ENCODE assay signal across 12 cellular contexts in genomic region chr19:49408816-49409440, GRCh38. TPM values are rescaled to one million over a fixed set of nuclear protein-coding genes. Genes with fewer than 3 reads are reported as not detected.
DNase-seq lines count a peak whose midpoint lies in the region; ATAC-seq, FAIRE-seq and TF ChIP-seq lines count a peak whose summit lies in the region.
"Had no signal": no experiment of that assay in that cellular context is flagged by ENCODE, and none has a peak within 500 bp of the region (broad histone marks: within the 10 kb centered on the region; RNA-seq: fewer than 3 reads in every experiment).

No MANE protein-coding gene starts in this region.

- peak overlapping the region; percentile 35 to 75; a peak in 3 of 4 replicates for H3K9ac ChIP-seq in K562 (ENCODE audit: insufficient read depth in 1 of 2, low read depth in 2 of 2, low read length in 2 of 2)

- H3K4me3 Mint-ChIP-seq in activated naive CD4-positive, alpha-beta T cell treated with anti-CD3 and anti-CD28 coated beads, Interleukin-2, amount 10 ng/mL, durations not matched to agents 7 days and 5 days, result peak overlapping the region; percentile 50
- H3K4me3 Mint-ChIP-seq in stimulated activated naive CD8-positive, alpha-beta T cell treated with anti-CD3 and anti-CD28 coated beads, Interleukin-15, amount 100 ng/mL, for 72 hours, result peak overlapping the region; percentile 58
- H3K4me3 Mint-ChIP-seq: endodermal cell had no signal

- WGBS in K562 (ENCODE audit: insufficient coverage, low coverage, missing lambda C conversion rate), result 46% methylated on average over 8 of the region's 8 CpGs

- POLR2A ChIA-PET in K562 (lab: Yijun Ruan, JAX), result interaction anchor here (0.6 to 2.1 kb wide), 4 partner anchors 9 to 164 kb away, joined by 3 to 14 read pairs (median 4); partner anchors contain the start of gene GFY

- TF ChIP-seq EP300 in K562 (IDR thresholded peaks at IDR 0.05; ENCODE audit: low read length), result no peak

- no peaks in the 10 kb centered on the region for H3K9me1 ChIP-seq in K562 (ENCODE audit: control insufficient read depth, insufficient read depth, low read length)

- no peaks in the 10 kb centered on the region for H3K36me3 Mint-ChIP-seq in activated naive CD4-positive, alpha-beta T cell treated with anti-CD3 and anti-CD28 coated beads, Interleukin-2, amount 10 ng/mL, durations not matched to agents 7 days and 5 days

- no peak for DNase-seq in activated naive CD4-positive, alpha-beta T cell treated with anti-CD3 and anti-CD28 coated beads, Interleukin-2, amount 10 ng/mL, durations not matched to agents 7 days and 5 days
- no peak for DNase-seq in activated naive CD4-positive, alpha-beta T cell treated with Interleukin-2 at 50 U/mL for 16 hours
- DNase-seq in NCI-H226, result peak; percentile 18
- DNase-seq in K562 (ENCODE audit: extremely low read depth in 1 of 4, low spot score in 3 of 4), result peak in 2 of 4 experiments; percentile 46 to 57
- no peak for DNase-seq in stimulated activated naive CD8-positive, alpha-beta T cell treated with anti-CD3 and anti-CD28 coated beads, Interleukin-15, amount 100 ng/mL, for 72 hours
- DNase-seq: endodermal cell, NCI-H774, spleen had no signal

- BruUV-seq in K562 (replicated peaks; lab: Mats Ljungman, UMichigan), result no TSS peak

- no peaks in the 10 kb centered on the region for H3K9me3 ChIP-seq in K562 (replicated peaks; ENCODE audit: control insufficient read depth, insufficient read depth, low read depth, low read length)
- H3K9me3 ChIP-seq: spleen had no signal

- CTCF ChIA-PET in activated naive CD4-positive, alpha-beta T cell treated with anti-CD3 and anti-CD28 coated beads, Interleukin-2, amount 10 ng/mL, durations not matched to agents 7 days and 5 days (lab: Charles Lee), result interaction anchor here (0.9 to 2.1 kb wide), 4 partner anchors 12 to 65 kb away, joined by 3 to 8 read pairs (median 6); no protein-coding TSS in a partner anchor
- CTCF ChIA-PET in K562 (lab: Yijun Ruan, JAX; ENCODE audit: low intra/inter-chr PET ratio), result no interaction called here

- peaks cover 73% of the 10 kb centered on the region for H3K4me1 Mint-ChIP-seq in activated naive CD4-positive, alpha-beta T cell treated with anti-CD3 and anti-CD28 coated beads, Interleukin-2, amount 10 ng/mL, durations not matched to agents 7 days and 5 days
- H3K4me1 Mint-ChIP-seq in stimulated activated naive CD8-positive, alpha-beta T cell treated with anti-CD3 and anti-CD28 coated beads, Interleukin-15, amount 100 ng/mL, for 72 hours, result peaks cover 49% of the 10 kb centered on the region

- H3K4me3 ChIP-seq in K562, result no peak overlapping the region

- intact Hi-C loops in K562 (cut with micrococcal nuclease), result no loop called here

- no peaks in the 10 kb centered on the region for H3K9me3 Mint-ChIP-seq in activated naive CD4-positive, alpha-beta T cell treated with anti-CD3 and anti-CD28 coated beads, Interleukin-2, amount 10 ng/mL, durations not matched to agents 7 days and 5 days
- H3K9me3 Mint-ChIP-seq in stimulated activated naive CD8-positive, alpha-beta T cell treated with anti-CD3 and anti-CD28 coated beads, Interleukin-15, amount 100 ng/mL, for 72 hours, result no peaks in the 10 kb centered on the region
- H3K9me3 Mint-ChIP-seq: endodermal cell had no signal

- H3K27ac ChIP-seq in K562 (ENCODE audit: extremely low read depth, low read depth, low read length), result peak overlapping the region; percentile 54

- peaks cover 28 to 40% of the 10 kb centered on the region in 2 experiments for H3K4me1 ChIP-seq in K562 (replicated peaks in 1 of 2; ENCODE audit: control insufficient read depth in 2 of 2, insufficient read depth in 2 of 2, low read length in 2 of 2)

- peak overlapping the region; percentile 84 for H3K27ac Mint-ChIP-seq in activated naive CD4-positive, alpha-beta T cell treated with anti-CD3 and anti-CD28 coated beads, Interleukin-2, amount 10 ng/mL, durations not matched to agents 7 days and 5 days
- H3K27ac Mint-ChIP-seq in stimulated activated naive CD8-positive, alpha-beta T cell treated with anti-CD3 and anti-CD28 coated beads, Interleukin-15, amount 100 ng/mL, for 72 hours, result peak overlapping the region; percentile 90 to 92
- H3K27ac Mint-ChIP-seq: endodermal cell had no signal

- H3K27me3 ChIP-seq in K562 (ENCODE audit: control insufficient read depth in 2 of 2, insufficient read depth in 2 of 2, low read length in 2 of 2), result no peaks in the 10 kb centered on the region
- H3K27me3 ChIP-seq: spleen had no signal

- peaks cover 28% of the 10 kb centered on the region for H3K27me3 Mint-ChIP-seq in activated naive CD4-positive, alpha-beta T cell treated with anti-CD3 and anti-CD28 coated beads, Interleukin-2, amount 10 ng/mL, durations not matched to agents 7 days and 5 days
- no peaks in the 10 kb centered on the region for H3K27me3 Mint-ChIP-seq in stimulated activated naive CD8-positive, alpha-beta T cell treated with anti-CD3 and anti-CD28 coated beads, Interleukin-15, amount 100 ng/mL, for 72 hours

- no peaks in the 10 kb centered on the region for H4K20me1 ChIP-seq in K562 (replicated peaks; ENCODE audit: control insufficient read depth, insufficient read depth, low read length)

- no peak for TF ChIP-seq POLR2A in K562 (conservative IDR thresholded peaks at IDR 0.05)

- ATAC-seq in K562 (peak; percentile 53), GM19397 (IDR thresholded peaks at IDR 0.05; ENCODE audit: unreplicated experiment) (no peak), HG03354 (IDR thresholded peaks at IDR 0.05; ENCODE audit: poor library complexity, severe bottlenecking, unreplicated experiment) (no peak), GM21390 (IDR thresholded peaks at IDR 0.05; ENCODE audit: unreplicated experiment) (no peak)
- ATAC-seq in stimulated activated naive CD8-positive, alpha-beta T cell treated with anti-CD3 and anti-CD28 coated beads, Interleukin-15, amount 100 ng/mL, for 72 hours, result no peak

- H3K4me2 ChIP-seq in K562 (ENCODE audit: insufficient read depth, low read length), result peak overlapping the region; percentile 33

- peak overlapping the region; percentile 78 for H2AFZ ChIP-seq in K562 (ENCODE audit: low read depth, low read length)

- in situ Hi-C loops in K562 (cut with MboI), result no loop called here

- FAIRE-seq in K562 (lab: Jason Lieb, UNC), result peak; percentile 23

- H3K36me3 ChIP-seq in K562 (ENCODE audit: control insufficient read depth, insufficient read depth, low read length), result no peaks in the 10 kb centered on the region
- H3K36me3 ChIP-seq: spleen had no signal

- TF ChIP-seq RAD21 in K562 (CRISPR knock-in tag; conservative IDR thresholded peaks at IDR 0.05 in 1 of 2, IDR thresholded peaks at IDR 0.05 in 1 of 2), result no peak

- no peak for TF ChIP-seq CTCF in K562 (IDR thresholded peaks at IDR 0.05 in 2 of 3, conservative IDR thresholded peaks at IDR 0.05 in 1 of 3; ENCODE audit: insufficient read depth in 2 of 3, low read depth in 1 of 3, low read length in 3 of 3)

- no peaks in the 10 kb centered on the region for H3K79me2 ChIP-seq in K562 (ENCODE audit: control insufficient read depth, insufficient read depth, low read length)

RNA-seq across cellular contexts. Expression of gene PTH2, which starts 14.3 kb away (rescaled TPM):
- not detected in 2 replicates for total RNA-seq in K562 (2011; cell fraction: chromatin; rRNA removed; ENCODE audit: low replicate concordance)
- not detected in 2 replicates for total RNA-seq in K562 (2011; cell fraction: nucleolus; rRNA removed)
- total RNA-seq in K562 (2011; cell fraction: nucleoplasm; rRNA removed), result not detected in 2 replicates
- total RNA-seq in K562 (2014; rRNA removed) (0.61 TPM in 1 of 2 replicates, not detected in the other), K562 (2014; rRNA removed; fragmentation: Illumina TruSeq; extraction: Trizol) (not detected in 2 replicates), K562 (2015; rRNA removed; fragmentation: Illumina TruSeq; extraction: Trizol) (not detected in 2 replicates), K562 (2021) (0.60 and 1.3 TPM in 2 replicates)
- polyA plus RNA-seq in K562 (2011; rRNA removed) (not detected in 2 replicates), K562 (2014; fragmentation: Illumina TruSeq; extraction: Trizol) (not detected in 2 replicates), K562 (2014; fragmentation: Nextera tagmentation; extraction: Ambion mirVana) (not detected), K562 (2014; rRNA removed) (not detected in 2 replicates)
- polyA plus RNA-seq in K562 (2011; cell fraction: cytosol; rRNA removed), result 0.29 and 0.64 TPM in 2 replicates
- 0.70 TPM in 1 of 2 replicates, not detected in the other for polyA plus RNA-seq in K562 (2011; cell fraction: nucleus; rRNA removed)
- 0.39 TPM in 1 of 2 replicates, not detected in the other for polyA plus RNA-seq in K562 (2012)
- polyA minus RNA-seq in K562 (2011; rRNA and poly(A)+ RNA removed), result not detected in 2 replicates
- polyA minus RNA-seq in K562 (2011; cell fraction: cytosol; rRNA and poly(A)+ RNA removed), result not detected in 2 replicates
- not detected in 2 replicates for polyA minus RNA-seq in K562 (2011; cell fraction: nucleus; rRNA and poly(A)+ RNA removed)
- total RNA-seq: endodermal cell, spleen had no signal
- polyA plus RNA-seq: adipose tissue, spleen had no signal

RNA-seq across cellular contexts. Expression of gene GFY, which starts 16.3 kb away (rescaled TPM):
- total RNA-seq in K562 (2011; cell fraction: chromatin; rRNA removed; ENCODE audit: low replicate concordance), result 1.3 and 1.6 TPM in 2 replicates
- 0.67 and 0.92 TPM in 2 replicates for total RNA-seq in K562 (2011; cell fraction: nucleolus; rRNA removed)
- 0.92 and 1.2 TPM in 2 replicates for total RNA-seq in K562 (2011; cell fraction: nucleoplasm; rRNA removed)
- total RNA-seq in K562 (2014; rRNA removed) (0.12 TPM in 1 of 2 replicates, not detected in the other), K562 (2014; rRNA removed; fragmentation: Illumina TruSeq; extraction: Trizol) (not detected in 2 replicates), K562 (2015; rRNA removed; fragmentation: Illumina TruSeq; extraction: Trizol) (0.07 TPM in 1 of 2 replicates, not detected in the other), K562 (2021) (0.11 TPM in 1 of 2 replicates, not detected in the other)
- polyA plus RNA-seq in K562 (2011; rRNA removed) (0.19 and 0.26 TPM in 2 replicates), K562 (2014; fragmentation: Illumina TruSeq; extraction: Trizol) (0.33 and 0.40 TPM in 2 replicates), K562 (2014; fragmentation: Nextera tagmentation; extraction: Ambion mirVana) (under 1 TPM in 1 of 2 experiments, not detected in 1; 0.06 TPM), K562 (2014; rRNA removed) (0.11 and 0.33 TPM in 2 replicates)
- polyA plus RNA-seq in K562 (2011; cell fraction: cytosol; rRNA removed), result 0.18 and 0.30 TPM in 2 replicates
- polyA plus RNA-seq in K562 (2011; cell fraction: nucleus; rRNA removed), result 1.8 and 2.6 TPM in 2 replicates
- polyA plus RNA-seq in K562 (2012), result 0.33 and 0.53 TPM in 2 replicates
- polyA minus RNA-seq in K562 (2011; rRNA and poly(A)+ RNA removed), result not detected in 2 replicates
- not detected in 2 replicates for polyA minus RNA-seq in K562 (2011; cell fraction: cytosol; rRNA and poly(A)+ RNA removed)
- 0.27 and 0.56 TPM in 2 replicates for polyA minus RNA-seq in K562 (2011; cell fraction: nucleus; rRNA and poly(A)+ RNA removed)
- total RNA-seq: spleen had no signal
- polyA plus RNA-seq: adipose tissue, spleen had no signal

RNA-seq across cellular contexts. Expression of gene KASH5, which starts 20.9 kb away (rescaled TPM):
- total RNA-seq in K562 (2011; cell fraction: chromatin; rRNA removed; ENCODE audit: low replicate concordance), result 0.84 and 1.3 TPM in 2 replicates
- 1.0 and 1.8 TPM in 2 replicates for total RNA-seq in K562 (2011; cell fraction: nucleolus; rRNA removed)
- 0.44 and 0.61 TPM in 2 replicates for total RNA-seq in K562 (2011; cell fraction: nucleoplasm; rRNA removed)
- total RNA-seq in K562 (2014; rRNA removed), result 0.36 and 0.78 TPM in 2 replicates
- total RNA-seq in K562 (2014; rRNA removed; fragmentation: Illumina TruSeq; extraction: Trizol), result 0.26 and 0.44 TPM in 2 replicates
- total RNA-seq in K562 (2015; rRNA removed; fragmentation: Illumina TruSeq; extraction: Trizol), result 0.07 and 0.41 TPM in 2 replicates
- total RNA-seq in K562 (2021), result 0.20 and 0.60 TPM in 2 replicates
- 0.60 and 0.70 TPM in 2 replicates for polyA plus RNA-seq in K562 (2011; rRNA removed)
- 0.54 and 1.3 TPM in 2 replicates for polyA plus RNA-seq in K562 (2011; cell fraction: cytosol; rRNA removed)
- polyA plus RNA-seq in K562 (2011; cell fraction: nucleus; rRNA removed), result 1.9 and 2.2 TPM in 2 replicates
- 0.44 and 1.5 TPM in 2 replicates for polyA plus RNA-seq in K562 (2012)
- polyA plus RNA-seq in K562 (2014; fragmentation: Illumina TruSeq; extraction: Trizol), result 0.19 and 0.31 TPM in 2 replicates
- polyA plus RNA-seq in K562 (2014; fragmentation: Nextera tagmentation; extraction: Ambion mirVana), result under 1 TPM in 1 of 2 experiments, not detected in 1; 0.13 TPM
- polyA plus RNA-seq in K562 (2014; rRNA removed), result 0.84 and 3.2 TPM in 2 replicates
- polyA minus RNA-seq in K562 (2011; rRNA and poly(A)+ RNA removed), result 0.12 and 0.14 TPM in 2 replicates
- polyA minus RNA-seq in K562 (2011; cell fraction: cytosol; rRNA and poly(A)+ RNA removed), result not detected in 2 replicates
- polyA minus RNA-seq in K562 (2011; cell fraction: nucleus; rRNA and poly(A)+ RNA removed), result not detected in 2 replicates

RNA-seq across cellular contexts. Expression of gene SLC17A7, which starts 32.4 kb away (rescaled TPM):
- 9.2 and 13.8 TPM in 2 replicates for total RNA-seq in K562 (2011; cell fraction: chromatin; rRNA removed; ENCODE audit: low replicate concordance)
- 11.8 and 13.3 TPM in 2 replicates for total RNA-seq in K562 (2011; cell fraction: nucleolus; rRNA removed)
- 16.4 and 22.1 TPM in 2 replicates for total RNA-seq in K562 (2011; cell fraction: nucleoplasm; rRNA removed)
- 2.4 and 3.2 TPM in 2 replicates for total RNA-seq in K562 (2014; rRNA removed)
- total RNA-seq in K562 (2014; rRNA removed; fragmentation: Illumina TruSeq; extraction: Trizol), result 1.1 TPM in 2 replicates
- total RNA-seq in K562 (2015; rRNA removed; fragmentation: Illumina TruSeq; extraction: Trizol), result 1.4 TPM in 2 replicates
- 9.2 and 9.9 TPM in 2 replicates for total RNA-seq in K562 (2021)
- polyA plus RNA-seq in K562 (2011; rRNA removed), result 4.8 and 7.0 TPM in 2 replicates
- 9.6 and 10.2 TPM in 2 replicates for polyA plus RNA-seq in K562 (2011; cell fraction: cytosol; rRNA removed)
- 8.6 TPM in 2 replicates for polyA plus RNA-seq in K562 (2011; cell fraction: nucleus; rRNA removed)
- 6.9 and 8.3 TPM in 2 replicates for polyA plus RNA-seq in K562 (2012)
- 12.8 and 15.7 TPM in 2 replicates for polyA plus RNA-seq in K562 (2014; fragmentation: Illumina TruSeq; extraction: Trizol)
- 1 to 10 TPM; 1.7 to 1.8 TPM for polyA plus RNA-seq in K562 (2014; fragmentation: Nextera tagmentation; extraction: Ambion mirVana)
- 5.5 and 5.7 TPM in 2 replicates for polyA plus RNA-seq in K562 (2014; rRNA removed)
- polyA minus RNA-seq in K562 (2011; rRNA and poly(A)+ RNA removed), result 4.4 and 4.6 TPM in 2 replicates
- polyA minus RNA-seq in K562 (2011; cell fraction: cytosol; rRNA and poly(A)+ RNA removed), result 3.5 and 3.8 TPM in 2 replicates
- polyA minus RNA-seq in K562 (2011; cell fraction: nucleus; rRNA and poly(A)+ RNA removed), result 1.8 and 2.4 TPM in 2 replicates

RNA-seq across cellular contexts. Expression of gene PIH1D1, which starts 42.7 kb away (rescaled TPM):
- total RNA-seq in K562 (2011; cell fraction: chromatin; rRNA removed; ENCODE audit: low replicate concordance), result 153 and 228 TPM in 2 replicates
- total RNA-seq in K562 (2011; cell fraction: nucleolus; rRNA removed), result 123 and 143 TPM in 2 replicates
- 145 and 152 TPM in 2 replicates for total RNA-seq in K562 (2011; cell fraction: nucleoplasm; rRNA removed)
- 224 and 233 TPM in 2 replicates for total RNA-seq in K562 (2014; rRNA removed)
- 102 and 112 TPM in 2 replicates for total RNA-seq in K562 (2014; rRNA removed; fragmentation: Illumina TruSeq; extraction: Trizol)
- 120 and 125 TPM in 2 replicates for total RNA-seq in K562 (2015; rRNA removed; fragmentation: Illumina TruSeq; extraction: Trizol)
- total RNA-seq in K562 (2021), result 161 and 164 TPM in 2 replicates
- 137 and 156 TPM in 2 replicates for polyA plus RNA-seq in K562 (2011; rRNA removed)
- polyA plus RNA-seq in K562 (2011; cell fraction: cytosol; rRNA removed), result 171 and 200 TPM in 2 replicates
- 229 and 274 TPM in 2 replicates for polyA plus RNA-seq in K562 (2011; cell fraction: nucleus; rRNA removed)
- 153 and 156 TPM in 2 replicates for polyA plus RNA-seq in K562 (2012)
- polyA plus RNA-seq in K562 (2014; fragmentation: Illumina TruSeq; extraction: Trizol), result 137 and 156 TPM in 2 replicates
- 10 to 100 TPM; 26.5 to 48.0 TPM for polyA plus RNA-seq in K562 (2014; fragmentation: Nextera tagmentation; extraction: Ambion mirVana)
- 199 and 221 TPM in 2 replicates for polyA plus RNA-seq in K562 (2014; rRNA removed)
- polyA minus RNA-seq in K562 (2011; rRNA and poly(A)+ RNA removed), result 105 and 146 TPM in 2 replicates
- 63.5 and 65.9 TPM in 2 replicates for polyA minus RNA-seq in K562 (2011; cell fraction: cytosol; rRNA and poly(A)+ RNA removed)
- 52.0 and 62.1 TPM in 2 replicates for polyA minus RNA-seq in K562 (2011; cell fraction: nucleus; rRNA and poly(A)+ RNA removed)
